ENCODE assay signal across 28 cellular contexts in the genomic region with DNA sequence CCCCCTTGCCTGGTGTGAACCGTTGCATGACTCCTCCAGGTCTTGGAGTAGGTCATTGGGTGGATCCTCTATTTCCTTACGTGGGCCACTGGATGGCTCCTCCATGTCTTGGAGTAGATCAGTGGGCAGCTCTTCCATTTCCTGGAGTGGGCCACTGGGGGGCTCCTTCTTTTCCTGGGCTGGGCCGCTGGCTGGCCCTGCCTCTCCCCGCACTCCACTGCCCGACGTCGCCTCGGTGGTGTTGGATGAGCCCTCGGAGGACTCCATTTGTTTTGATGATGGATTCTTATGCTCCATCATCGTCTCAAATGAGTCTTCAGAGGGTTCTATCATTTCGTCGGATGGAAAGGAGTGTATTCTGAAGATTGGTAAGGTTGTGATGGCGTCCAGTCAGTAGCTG. TPM values are rescaled to one million over a fixed set of nuclear protein-coding genes. Genes with fewer than 3 reads are reported as not detected.
"Had no signal": no experiment of that assay in that cellular context is flagged by ENCODE, and none has a peak within 500 bp of the region (broad histone marks: within the 10 kb centered on the region; RNA-seq: fewer than 3 reads in every experiment).

No MANE protein-coding gene starts in this region.

- H3K4me3 Mint-ChIP-seq: activated CD8-positive, alpha-beta T cell treated with anti-CD3 and anti-CD28 coated beads, Interleukin-2, amount 10 ng/mL, durations not matched to agents 7 days and 5 days; activated naive CD8-positive, alpha-beta T cell treated with anti-CD3 and anti-CD28 coated beads, Interleukin-2, amount 50 U/mL, for 24 hours; IgD-negative memory B cell; T-helper 17 cell; WTC11 had no signal

- H3K27ac ChIP-seq: ascending aorta, body of pancreas, Peyer's patch, RWPE1 had no signal

- H3K9me3 ChIP-seq: ascending aorta, body of pancreas, Peyer's patch had no signal

- H3K27me3 Mint-ChIP-seq: IgD-negative memory B cell had no signal

- DNase-seq: activated CD4-positive, alpha-beta T cell treated with anti-CD3 and anti-CD28 coated beads for 48 hours; activated CD4-positive, alpha-beta T cell treated with anti-CD3 and anti-CD28 coated beads, Interleukin-2, amount 50 U/mL, for 4 hours; activated CD4-positive, CD25-positive, alpha-beta regulatory T cell treated with anti-CD3 and anti-CD28 coated beads, Interleukin-2, amount 50 U/mL, for 72 hours; activated CD8-positive, alpha-beta memory T cell treated with anti-CD3 and anti-CD28 coated beads, Interleukin-2, amount 50 U/mL, for 48 hours; activated CD8-positive, alpha-beta T cell treated with anti-CD3 and anti-CD28 coated beads, Interleukin-2, amount 10 ng/mL, durations not matched to agents 7 days and 5 days; activated naive CD4-positive, alpha-beta T cell treated with Interleukin-2 at 50 U/mL for 16 hours; activated naive CD8-positive, alpha-beta T cell treated with anti-CD3 and anti-CD28 coated beads, Interleukin-2, amount 50 U/mL, for 24 hours; activated T-cell treated with anti-CD3 and anti-CD28 coated beads, Interleukin-2, amount 50 U/mL, for 1 hour; amniotic stem cell; body of pancreas; KG1; NCI-H1092; NCI-H1417; NCI-H1930; NCI-H2107; NCI-H510A treated with DMSO at 0.1 percent for 48 hours; NCI-H69; SIG-M5; T-helper 17 cell; T-helper 9 cell had no signal

- H3K36me3 ChIP-seq: ascending aorta, Peyer's patch had no signal

- ATAC-seq: activated CD8-positive, alpha-beta T cell treated with anti-CD3 and anti-CD28 coated beads, Interleukin-2, amount 10 ng/mL, durations not matched to agents 7 days and 5 days; activated naive CD4-positive, alpha-beta T cell treated with anti-CD3 and anti-CD28 coated beads, Interleukin-2, amount 50 U/mL, for 72 hours; activated naive CD8-positive, alpha-beta T cell treated with anti-CD3 and anti-CD28 coated beads, Interleukin-2, amount 50 U/mL, for 24 hours; body of pancreas; T-helper 17 cell; WTC11 had no signal

- H3K36me3 Mint-ChIP-seq: activated naive CD4-positive, alpha-beta T cell treated with anti-CD3 and anti-CD28 coated beads, Interleukin-2, amount 50 U/mL, for 72 hours had no signal

- H3K4me1 ChIP-seq: ascending aorta, Peyer's patch had no signal

- H3K4me3 ChIP-seq: ascending aorta, body of pancreas, Peyer's patch had no signal

- H3K4me1 Mint-ChIP-seq: activated naive CD8-positive, alpha-beta T cell treated with anti-CD3 and anti-CD28 coated beads, Interleukin-2, amount 50 U/mL, for 24 hours; IgD-negative memory B cell; T-helper 17 cell had no signal

- H3K9me3 Mint-ChIP-seq: activated naive CD4-positive, alpha-beta T cell treated with anti-CD3 and anti-CD28 coated beads, Interleukin-2, amount 50 U/mL, for 72 hours; activated naive CD8-positive, alpha-beta T cell treated with anti-CD3 and anti-CD28 coated beads, Interleukin-2, amount 50 U/mL, for 24 hours had no signal

- H3K27me3 ChIP-seq: ascending aorta, body of pancreas, Peyer's patch had no signal

- H3K27ac Mint-ChIP-seq: activated CD8-positive, alpha-beta T cell treated with anti-CD3 and anti-CD28 coated beads, Interleukin-2, amount 10 ng/mL, durations not matched to agents 7 days and 5 days; activated naive CD4-positive, alpha-beta T cell treated with anti-CD3 and anti-CD28 coated beads, Interleukin-2, amount 50 U/mL, for 72 hours; activated naive CD8-positive, alpha-beta T cell treated with anti-CD3 and anti-CD28 coated beads, Interleukin-2, amount 50 U/mL, for 24 hours; T-helper 17 cell; WTC11 had no signal

RNA-seq across cellular contexts. Expression of a gene that starts 19.1 kb away (rescaled TPM):
- total RNA-seq: activated CD8-positive, alpha-beta T cell treated with anti-CD3 and anti-CD28 coated beads, Interleukin-2, amount 10 ng/mL, durations not matched to agents 7 days and 5 days; activated naive CD4-positive, alpha-beta T cell treated with anti-CD3 and anti-CD28 coated beads, Interleukin-2, amount 50 U/mL, for 72 hours; ascending aorta; bronchial epithelial cell; LHCN-M2; Peyer's patch; T-helper 17 cell had no signal
- polyA plus RNA-seq: IgD-negative memory B cell had no signal

RNA-seq across cellular contexts. Expression of a gene that starts 58.5 kb away (rescaled TPM):
- total RNA-seq: activated CD8-positive, alpha-beta T cell treated with anti-CD3 and anti-CD28 coated beads, Interleukin-2, amount 10 ng/mL, durations not matched to agents 7 days and 5 days; activated naive CD4-positive, alpha-beta T cell treated with anti-CD3 and anti-CD28 coated beads, Interleukin-2, amount 50 U/mL, for 72 hours had no signal
- polyA plus RNA-seq: IgD-negative memory B cell had no signal
